In genomic region chr22:35050038-35050437, GRCh38 we compare ENCODE assay signal across 15 cellular contexts. TPM values are rescaled to one million over a fixed set of nuclear protein-coding genes. Genes with fewer than 3 reads are reported as not detected.
"Had no signal": no experiment of that assay in that cellular context is flagged by ENCODE, and none has a peak within 500 bp of the region (broad histone marks: within the 10 kb centered on the region; RNA-seq: fewer than 3 reads in every experiment).

No MANE protein-coding gene starts in this region.

RNA-seq across cellular contexts. Expression of gene ISX, which starts 15.9 kb away (rescaled TPM):
- total RNA-seq: dermis blood vessel endothelial cell, dorsolateral prefrontal cortex, esophagus mucosa, esophagus squamous epithelium, glomerular endothelial cell, heart right ventricle, kidney epithelial cell, left cardiac atrium, left lung, left ventricle myocardium superior, lower lobe of right lung, lung microvascular endothelial cell, mesenteric fat pad, myocyte had no signal
- polyA plus RNA-seq: heart right ventricle, keratinocyte had no signal
